In genomic region chr11:125904678-125905077, GRCh38 we compare ENCODE assay signal across 11 cellular contexts. TPM values are rescaled to one million over a fixed set of nuclear protein-coding genes. Genes with fewer than 3 reads are reported as not detected.
A peak's percentile ranks its signal among the peaks of the same experiment; 100 is the strongest.
DNase-seq lines count a peak whose midpoint lies in the region; ATAC-seq, FAIRE-seq and TF ChIP-seq lines count a peak whose summit lies in the region.
"Had no signal": no experiment of that assay in that cellular context is flagged by ENCODE, and none has a peak within 500 bp of the region (broad histone marks: within the 10 kb centered on the region; RNA-seq: fewer than 3 reads in every experiment).

No MANE protein-coding gene starts in this region.

- H3K4me1 ChIP-seq in right atrium auricular region: peaks cover 0 to 14% of the 10 kb centered on the region in 2 donors
- H3K4me1 ChIP-seq in HepG2 (ENCODE audit: insufficient read depth, low read length): peaks cover 13% of the 10 kb centered on the region

- no peak overlapping the region for H3K27ac Mint-ChIP-seq in natural killer cell treated with Interleukin-12 subunit alpha and Interleukin-12 subunit beta and Interleukin-15 and Interleukin-18, amount 100 ng/mL, for 72 hours

- in situ Hi-C loops in HepG2 (cut with HindIII; ENCODE audit: extremely low pct_ligation_motif_present, low pct_unique_long_range_greater_than_20kb): no loop called here

- no peak for TF ChIP-seq RAD21 in HepG2 (CRISPR knock-in tag; IDR thresholded peaks at IDR 0.05)

- H3K27me3 Mint-ChIP-seq in natural killer cell treated with Interleukin-12 subunit alpha and Interleukin-12 subunit beta and Interleukin-15 and Interleukin-18, amount 100 ng/mL, for 72 hours: peaks cover 18 to 22% of the 10 kb centered on the region in 2 donors

- H2AFZ ChIP-seq in HepG2 (ENCODE audit: low read length): no peak overlapping the region

- 60% methylated on average over 11 of the region's 11 CpGs for WGBS in HepG2 (ENCODE audit: low lambda C conversion rate)

- CTCF ChIA-PET in HepG2 (lab: Yijun Ruan, JAX; ENCODE audit: low intra/inter-chr PET ratio, low total read pairs): no interaction called here

- intact Hi-C loops in cardiac septum (cut with DNase I) (no loop called here), dorsolateral prefrontal cortex (cut with DNase I) (no loop called here), HepG2 (cut with micrococcal nuclease; ENCODE audit: unreplicated experiment) (no loop called here)

- H3K79me2 ChIP-seq in HepG2 (ENCODE audit: insufficient read depth, low read length): peaks cover 11% of the 10 kb centered on the region

- H3K36me3 ChIP-seq in right atrium auricular region (no peaks in the 10 kb centered on the region), HepG2 (replicated peaks in 1 of 2; ENCODE audit: control insufficient read depth in 1 of 2, insufficient read depth in 2 of 2, low read length in 2 of 2) (no peaks in the 10 kb centered on the region; a peak in 1 of 5 replicates)

- ATAC-seq in natural killer cell treated with Interleukin-12 subunit alpha and Interleukin-12 subunit beta and Interleukin-15 and Interleukin-18, amount 100 ng/mL, for 72 hours: no peak
- ATAC-seq in HepG2 (no peak), GM18909 (IDR thresholded peaks at IDR 0.05; ENCODE audit: poor library complexity, unreplicated experiment) (no peak)
- ATAC-seq: left lobe of liver had no signal

- H3K36me3 Mint-ChIP-seq in natural killer cell treated with Interleukin-12 subunit alpha and Interleukin-12 subunit beta and Interleukin-15 and Interleukin-18, amount 100 ng/mL, for 72 hours: peaks cover 14% of the 10 kb centered on the region

- H3K27me3 ChIP-seq in right atrium auricular region (peaks cover 11 to 12% of the 10 kb centered on the region in 2 donors), dorsolateral prefrontal cortex (peaks cover 0 to 13% (median 0%) of the 10 kb centered on the region in 45 donors), HepG2 (ENCODE audit: control insufficient read depth in 1 of 2, insufficient read depth in 2 of 2, low read length in 2 of 2) (no peaks in the 10 kb centered on the region; a peak in 2 of 5 replicates)

- H3K9ac ChIP-seq in HepG2 (ENCODE audit: insufficient read depth, low read depth, low read length): no peak overlapping the region

- H3K4me3 ChIP-seq in right atrium auricular region (peak overlapping the region; percentile 22 to 58), dorsolateral prefrontal cortex (peak overlapping the region; percentile 50 to 94 (median 79)), HepG2 (replicated peaks in 1 of 3; ENCODE audit: insufficient read depth in 1 of 3, low read depth in 2 of 3, low read length in 3 of 3) (no peak overlapping the region)

- TF ChIP-seq EP300 in HepG2 (IDR thresholded peaks at IDR 0.05; ENCODE audit: low read depth in 2 of 2, low read length in 2 of 2) (no peak), HepG2 (CRISPR knock-in tag; IDR thresholded peaks at IDR 0.05; ENCODE audit: borderline replicate concordance) (no peak)

- H3K9me3 Mint-ChIP-seq in natural killer cell treated with Interleukin-12 subunit alpha and Interleukin-12 subunit beta and Interleukin-15 and Interleukin-18, amount 100 ng/mL, for 72 hours: no peaks in the 10 kb centered on the region

- peaks cover 19 to 24% of the 10 kb centered on the region in 2 donors for H3K4me1 Mint-ChIP-seq in natural killer cell treated with Interleukin-12 subunit alpha and Interleukin-12 subunit beta and Interleukin-15 and Interleukin-18, amount 100 ng/mL, for 72 hours (ENCODE audit: low read depth in 2 of 2)

- H4K20me1 ChIP-seq in HepG2 (ENCODE audit: insufficient read depth, low read length): no peaks in the 10 kb centered on the region

- peak overlapping the region; percentile 80 for H3K4me3 Mint-ChIP-seq in natural killer cell treated with Interleukin-12 subunit alpha and Interleukin-12 subunit beta and Interleukin-15 and Interleukin-18, amount 100 ng/mL, for 72 hours

- no peak overlapping the region for H3K27ac ChIP-seq in right atrium auricular region
- peak overlapping the region in 51 of 59 donors; percentile 10 to 96 (median 83) for H3K27ac ChIP-seq in dorsolateral prefrontal cortex
- H3K27ac ChIP-seq in HepG2 (ENCODE audit: extremely low read length, insufficient read depth, low read length): no peak overlapping the region
- H3K27ac ChIP-seq: epithelial cell of prostate had no signal

- no TSS peak for BruUV-seq in HepG2 (replicated peaks; lab: Mats Ljungman, UMichigan)

- H3K9me3 ChIP-seq in right atrium auricular region: no peaks in the 10 kb centered on the region
- H3K9me3 ChIP-seq in HepG2 (ENCODE audit: low read length): no peaks in the 10 kb centered on the region

- TF ChIP-seq CTCF in right atrium auricular region (IDR thresholded peaks at IDR 0.05) (no peak), dorsolateral prefrontal cortex (IDR thresholded peaks at IDR 0.05 in 54 of 56, conservative IDR thresholded peaks at IDR 0.05 in 2 of 56; ENCODE audit: low read depth in 1 of 56, partially characterized antibody in 56 of 56) (no peak), HepG2 (CRISPR knock-in tag; IDR thresholded peaks at IDR 0.05) (no peak)

- H3K4me2 ChIP-seq in HepG2 (ENCODE audit: low read depth, low read length): no peak overlapping the region

- DNase-seq in right atrium auricular region (ENCODE audit: low spot score): no peak
- DNase-seq in cardiac septum (ENCODE audit: low spot score): no peak
- DNase-seq in dorsolateral prefrontal cortex: no peak
- no peak for DNase-seq in natural killer cell treated with Interleukin-12 subunit alpha and Interleukin-12 subunit beta and Interleukin-15 and Interleukin-18, amount 100 ng/mL, for 72 hours (ENCODE audit: low spot score)
- DNase-seq in HepG2 (ENCODE audit: low spot score): no peak
- no peak for DNase-seq in activated CD4-positive, CD25-positive, alpha-beta regulatory T cell treated with anti-CD3 and anti-CD28 coated beads, Interleukin-2, amount 50 U/mL, for 72 hours
- no peak for DNase-seq in RPMI8226
- DNase-seq: small intestine had no signal

- FAIRE-seq in HepG2 (lab: Jason Lieb, UNC): no peak
- FAIRE-seq: small intestine had no signal

- POLR2A ChIA-PET in HepG2 (lab: Yijun Ruan, JAX): no interaction called here

- TF ChIP-seq POLR2A in HepG2 (IDR thresholded peaks at IDR 0.05; ENCODE audit: insufficient read depth in 1 of 2, low read depth in 2 of 2, low read length in 2 of 2): no peak

RNA-seq across cellular contexts. Expression of gene DDX25, which starts 0.4 kb away (rescaled TPM):
- total RNA-seq in right atrium auricular region: not detected
- not detected for total RNA-seq in cardiac septum
- 10 to 100 TPM; 15.1 to 53.1 (median 36.7) TPM for total RNA-seq in dorsolateral prefrontal cortex
- total RNA-seq in natural killer cell treated with Interleukin-12 subunit alpha and Interleukin-12 subunit beta and Interleukin-15 and Interleukin-18, amount 100 ng/mL, for 72 hours: not detected
- total RNA-seq in HepG2 (2016; rRNA removed; fragmentation: Illumina TruSeq; extraction: Trizol): 0.11 and 0.29 TPM in 2 replicates
- total RNA-seq in HepG2 (2016; cell fraction: cytosol; rRNA removed; fragmentation: Illumina TruSeq; extraction: Trizol; ENCODE audit: low read depth): 0.71 TPM in 2 replicates
- total RNA-seq in HepG2 (2016; cell fraction: insoluble cytoplasmic fraction; rRNA removed; fragmentation: Illumina TruSeq; extraction: Trizol): 0.24 TPM in 1 of 2 replicates, not detected in the other
- 0.37 and 0.38 TPM in 2 replicates for total RNA-seq in HepG2 (2016; cell fraction: membrane; rRNA removed; fragmentation: Illumina TruSeq; extraction: Trizol)
- total RNA-seq in HepG2 (2016; cell fraction: nucleus; rRNA removed; fragmentation: Illumina TruSeq; extraction: Trizol): not detected in 2 replicates
- polyA plus RNA-seq in HepG2 (2011; rRNA removed): 0.13 and 0.17 TPM in 2 replicates
- polyA plus RNA-seq in HepG2 (2011; cell fraction: cytosol; rRNA removed): 0.09 and 0.12 TPM in 2 replicates
- 0.14 and 0.24 TPM in 2 replicates for polyA plus RNA-seq in HepG2 (2011; cell fraction: nucleus; rRNA removed)
- polyA plus RNA-seq in HepG2 (2012): 0.17 and 0.40 TPM in 2 replicates
- polyA plus RNA-seq in HepG2 (2016; cell fraction: cytosol; fragmentation: Illumina TruSeq; extraction: Trizol; ENCODE audit: low read depth): 0.60 and 0.75 TPM in 2 replicates
- 0.40 and 0.72 TPM in 2 replicates for polyA plus RNA-seq in HepG2 (2016; cell fraction: insoluble cytoplasmic fraction; fragmentation: Illumina TruSeq; extraction: Trizol; ENCODE audit: low read depth)
- polyA plus RNA-seq in HepG2 (2016; cell fraction: membrane; fragmentation: Illumina TruSeq; extraction: Trizol; ENCODE audit: low read depth): 0.23 and 0.99 TPM in 2 replicates
- 0.93 TPM in 1 of 2 replicates, not detected in the other for polyA plus RNA-seq in HepG2 (2016; cell fraction: nucleus; fragmentation: Illumina TruSeq; extraction: Trizol; ENCODE audit: insufficient read depth, low read depth)
- polyA minus RNA-seq in HepG2 (2011; rRNA and poly(A)+ RNA removed; ENCODE audit: low replicate concordance): 0.04 TPM in 1 of 2 replicates, not detected in the other
- polyA minus RNA-seq in HepG2 (2011; cell fraction: cytosol; rRNA and poly(A)+ RNA removed): not detected in 2 replicates
- 0.13 and 0.50 TPM in 2 replicates for polyA minus RNA-seq in HepG2 (2011; cell fraction: nucleus; rRNA and poly(A)+ RNA removed)

RNA-seq across cellular contexts. Expression of gene PUS3, which starts 1.7 kb away (rescaled TPM):
- total RNA-seq in right atrium auricular region (1 to 10 TPM; 3.1 to 8.7 TPM), cardiac septum (7.1 TPM), dorsolateral prefrontal cortex (10 to 100 TPM in 20 of 120 experiments, 1 to 10 TPM in 100; 3.9 to 13.9 (median 7.6) TPM), HepG2 (2016; rRNA removed; fragmentation: Illumina TruSeq; extraction: Trizol) (18.2 and 22.9 TPM in 2 replicates)
- 10 to 100 TPM; 11.6 to 12.9 TPM for total RNA-seq in natural killer cell treated with Interleukin-12 subunit alpha and Interleukin-12 subunit beta and Interleukin-15 and Interleukin-18, amount 100 ng/mL, for 72 hours
- total RNA-seq in HepG2 (2016; cell fraction: cytosol; rRNA removed; fragmentation: Illumina TruSeq; extraction: Trizol; ENCODE audit: low read depth): 5.5 and 5.9 TPM in 2 replicates
- 16.9 and 22.4 TPM in 2 replicates for total RNA-seq in HepG2 (2016; cell fraction: insoluble cytoplasmic fraction; rRNA removed; fragmentation: Illumina TruSeq; extraction: Trizol)
- 9.5 and 12.0 TPM in 2 replicates for total RNA-seq in HepG2 (2016; cell fraction: membrane; rRNA removed; fragmentation: Illumina TruSeq; extraction: Trizol)
- total RNA-seq in HepG2 (2016; cell fraction: nucleus; rRNA removed; fragmentation: Illumina TruSeq; extraction: Trizol): 9.6 and 10.8 TPM in 2 replicates
- 4.7 and 6.0 TPM in 2 replicates for polyA plus RNA-seq in HepG2 (2011; rRNA removed)
- polyA plus RNA-seq in HepG2 (2011; cell fraction: cytosol; rRNA removed): 4.2 and 6.7 TPM in 2 replicates
- 1.8 and 2.4 TPM in 2 replicates for polyA plus RNA-seq in HepG2 (2011; cell fraction: nucleus; rRNA removed)
- 13.1 and 13.6 TPM in 2 replicates for polyA plus RNA-seq in HepG2 (2012)
- 4.8 and 5.5 TPM in 2 replicates for polyA plus RNA-seq in HepG2 (2016; cell fraction: cytosol; fragmentation: Illumina TruSeq; extraction: Trizol; ENCODE audit: low read depth)
- polyA plus RNA-seq in HepG2 (2016; cell fraction: insoluble cytoplasmic fraction; fragmentation: Illumina TruSeq; extraction: Trizol; ENCODE audit: low read depth): 21.1 and 26.9 TPM in 2 replicates
- polyA plus RNA-seq in HepG2 (2016; cell fraction: membrane; fragmentation: Illumina TruSeq; extraction: Trizol; ENCODE audit: low read depth): 6.2 and 11.5 TPM in 2 replicates
- polyA plus RNA-seq in HepG2 (2016; cell fraction: nucleus; fragmentation: Illumina TruSeq; extraction: Trizol; ENCODE audit: insufficient read depth, low read depth): 15.5 and 21.5 TPM in 2 replicates
- polyA minus RNA-seq in HepG2 (2011; rRNA and poly(A)+ RNA removed; ENCODE audit: low replicate concordance): 4.6 and 6.9 TPM in 2 replicates
- 8.4 and 9.7 TPM in 2 replicates for polyA minus RNA-seq in HepG2 (2011; cell fraction: cytosol; rRNA and poly(A)+ RNA removed)
- polyA minus RNA-seq in HepG2 (2011; cell fraction: nucleus; rRNA and poly(A)+ RNA removed): 4.8 and 6.1 TPM in 2 replicates

RNA-seq across cellular contexts. Expression of gene HYLS1, which starts 17.2 kb away (rescaled TPM):
- total RNA-seq in right atrium auricular region: 1 to 10 TPM; 3.5 to 3.7 TPM
- 2.3 TPM for total RNA-seq in cardiac septum
- total RNA-seq in dorsolateral prefrontal cortex: 10 to 100 TPM in 39 of 120 experiments, 1 to 10 TPM in 81; 4.1 to 13.5 (median 9.1) TPM
- 1 to 10 TPM; 6.4 to 8.4 TPM for total RNA-seq in natural killer cell treated with Interleukin-12 subunit alpha and Interleukin-12 subunit beta and Interleukin-15 and Interleukin-18, amount 100 ng/mL, for 72 hours
- total RNA-seq in HepG2 (2016; rRNA removed; fragmentation: Illumina TruSeq; extraction: Trizol): 3.8 and 5.6 TPM in 2 replicates
- total RNA-seq in HepG2 (2016; cell fraction: cytosol; rRNA removed; fragmentation: Illumina TruSeq; extraction: Trizol; ENCODE audit: low read depth): 1.1 and 1.3 TPM in 2 replicates
- 3.8 and 5.5 TPM in 2 replicates for total RNA-seq in HepG2 (2016; cell fraction: insoluble cytoplasmic fraction; rRNA removed; fragmentation: Illumina TruSeq; extraction: Trizol)
- 2.0 and 2.2 TPM in 2 replicates for total RNA-seq in HepG2 (2016; cell fraction: membrane; rRNA removed; fragmentation: Illumina TruSeq; extraction: Trizol)
- 2.1 and 2.5 TPM in 2 replicates for total RNA-seq in HepG2 (2016; cell fraction: nucleus; rRNA removed; fragmentation: Illumina TruSeq; extraction: Trizol)
- 1.1 and 1.3 TPM in 2 replicates for polyA plus RNA-seq in HepG2 (2011; rRNA removed)
- polyA plus RNA-seq in HepG2 (2011; cell fraction: cytosol; rRNA removed): 0.62 and 0.85 TPM in 2 replicates
- 0.47 and 0.52 TPM in 2 replicates for polyA plus RNA-seq in HepG2 (2011; cell fraction: nucleus; rRNA removed)
- 1.3 and 1.4 TPM in 2 replicates for polyA plus RNA-seq in HepG2 (2012)
- polyA plus RNA-seq in HepG2 (2016; cell fraction: cytosol; fragmentation: Illumina TruSeq; extraction: Trizol; ENCODE audit: low read depth): 0.41 and 0.57 TPM in 2 replicates
- 4.5 and 6.0 TPM in 2 replicates for polyA plus RNA-seq in HepG2 (2016; cell fraction: insoluble cytoplasmic fraction; fragmentation: Illumina TruSeq; extraction: Trizol; ENCODE audit: low read depth)
- polyA plus RNA-seq in HepG2 (2016; cell fraction: membrane; fragmentation: Illumina TruSeq; extraction: Trizol; ENCODE audit: low read depth): 0.76 and 0.81 TPM in 2 replicates
- 2.4 and 2.9 TPM in 2 replicates for polyA plus RNA-seq in HepG2 (2016; cell fraction: nucleus; fragmentation: Illumina TruSeq; extraction: Trizol; ENCODE audit: insufficient read depth, low read depth)
- 0.50 TPM in 1 of 2 replicates, not detected in the other for polyA minus RNA-seq in HepG2 (2011; rRNA and poly(A)+ RNA removed; ENCODE audit: low replicate concordance)
- polyA minus RNA-seq in HepG2 (2011; cell fraction: cytosol; rRNA and poly(A)+ RNA removed): 0.44 TPM in 1 of 2 replicates, not detected in the other
- 0.90 and 1.5 TPM in 2 replicates for polyA minus RNA-seq in HepG2 (2011; cell fraction: nucleus; rRNA and poly(A)+ RNA removed)

RNA-seq across cellular contexts. Expression of gene VSIG10L2, which starts 41.2 kb away (rescaled TPM):
- total RNA-seq in right atrium auricular region (not detected), cardiac septum (not detected), dorsolateral prefrontal cortex (under 1 TPM in 2 of 120 experiments, not detected in 118; 0.09 to 0.11 TPM), HepG2 (2016; rRNA removed; fragmentation: Illumina TruSeq; extraction: Trizol) (not detected in 2 replicates)
- total RNA-seq in natural killer cell treated with Interleukin-12 subunit alpha and Interleukin-12 subunit beta and Interleukin-15 and Interleukin-18, amount 100 ng/mL, for 72 hours: not detected
- total RNA-seq in HepG2 (2016; cell fraction: cytosol; rRNA removed; fragmentation: Illumina TruSeq; extraction: Trizol; ENCODE audit: low read depth): not detected in 2 replicates
- 0.04 TPM in 1 of 2 replicates, not detected in the other for total RNA-seq in HepG2 (2016; cell fraction: insoluble cytoplasmic fraction; rRNA removed; fragmentation: Illumina TruSeq; extraction: Trizol)
- total RNA-seq in HepG2 (2016; cell fraction: membrane; rRNA removed; fragmentation: Illumina TruSeq; extraction: Trizol): not detected in 2 replicates
- total RNA-seq in HepG2 (2016; cell fraction: nucleus; rRNA removed; fragmentation: Illumina TruSeq; extraction: Trizol): not detected in 2 replicates
- 0.13 and 0.21 TPM in 2 replicates for polyA plus RNA-seq in HepG2 (2011; rRNA removed)
- 0.04 and 0.05 TPM in 2 replicates for polyA plus RNA-seq in HepG2 (2011; cell fraction: cytosol; rRNA removed)
- polyA plus RNA-seq in HepG2 (2011; cell fraction: nucleus; rRNA removed): 0.16 and 0.27 TPM in 2 replicates
- polyA plus RNA-seq in HepG2 (2012): 0.07 TPM in 1 of 2 replicates, not detected in the other
- not detected in 2 replicates for polyA plus RNA-seq in HepG2 (2016; cell fraction: cytosol; fragmentation: Illumina TruSeq; extraction: Trizol; ENCODE audit: low read depth)
- polyA plus RNA-seq in HepG2 (2016; cell fraction: insoluble cytoplasmic fraction; fragmentation: Illumina TruSeq; extraction: Trizol; ENCODE audit: low read depth): not detected in 2 replicates
- not detected in 2 replicates for polyA plus RNA-seq in HepG2 (2016; cell fraction: membrane; fragmentation: Illumina TruSeq; extraction: Trizol; ENCODE audit: low read depth)
- polyA plus RNA-seq in HepG2 (2016; cell fraction: nucleus; fragmentation: Illumina TruSeq; extraction: Trizol; ENCODE audit: insufficient read depth, low read depth): not detected in 2 replicates
- 0.04 TPM in 1 of 2 replicates, not detected in the other for polyA minus RNA-seq in HepG2 (2011; rRNA and poly(A)+ RNA removed; ENCODE audit: low replicate concordance)
- not detected in 2 replicates for polyA minus RNA-seq in HepG2 (2011; cell fraction: cytosol; rRNA and poly(A)+ RNA removed)
- polyA minus RNA-seq in HepG2 (2011; cell fraction: nucleus; rRNA and poly(A)+ RNA removed): 0.13 TPM in 1 of 2 replicates, not detected in the other
- total RNA-seq: left lobe of liver had no signal

Comparison
In these comparisons a context has a peak if more than half of its experiments do, and no peak if none do; other contexts are left out.
1. H3K27ac ChIP-seq: peak in dorsolateral prefrontal cortex (51 of 59); none in right atrium auricular region (0 of 2) and HepG2 (single experiment).
2. H3K4me3 ChIP-seq: peak in right atrium auricular region (2 of 2) and dorsolateral prefrontal cortex (59 of 59); none in HepG2 (0 of 3).
3. RNA of gene DDX25, which starts 0.4 kb away (total RNA-seq): 15.1 to 53.1 TPM in dorsolateral prefrontal cortex; 0.11 to 0.71 TPM in HepG2, not detected in right atrium auricular region, not detected in cardiac septum (single experiment) and not detected in natural killer cell treated with Interleukin-12 subunit alpha and Interleukin-12 subunit beta and Interleukin-15 and Interleukin-18, amount 100 ng/mL, for 72 hours; every median in the first group is over 4 times any median in the second.